In the genomic region with DNA sequence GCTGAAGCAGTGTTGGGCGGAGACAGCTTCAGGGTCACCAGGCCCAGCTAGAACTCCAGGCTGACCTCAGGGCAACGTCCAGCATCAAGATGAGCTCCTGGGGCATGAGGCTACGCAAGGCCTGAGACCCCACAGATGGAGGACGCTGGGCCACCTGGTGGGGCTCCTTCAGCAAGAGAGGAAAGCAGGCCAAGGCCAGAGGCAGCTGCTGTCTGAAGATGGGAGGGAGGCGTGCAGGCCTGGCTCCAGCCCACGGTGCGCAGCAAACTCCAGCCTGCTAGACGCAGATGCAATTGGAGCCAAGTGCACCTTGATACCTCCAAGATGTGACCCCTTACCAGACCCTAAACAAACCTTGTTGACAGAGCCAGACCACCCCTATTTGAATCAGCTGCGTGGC, we compare ENCODE assay signal across 21 cellular contexts.
"Had no signal": no experiment of that assay in that cellular context is flagged by ENCODE, and none has a peak within 500 bp of the region (broad histone marks: within the 10 kb centered on the region; RNA-seq: fewer than 3 reads in every experiment).

No MANE protein-coding gene starts in this region.

- H3K4me1 ChIP-seq: pancreas had no signal

- H3K27ac ChIP-seq: testis had no signal

- H3K4me3 ChIP-seq: left lung, pancreas, stomach, testis had no signal

- FAIRE-seq: astrocyte, pancreas, TTC549 had no signal

- H3K27me3 Mint-ChIP-seq: activated naive CD8-positive, alpha-beta T cell; activated T-cell treated with anti-CD3 and anti-CD28 coated beads, Interleukin-2, amount 50 U/mL, for 24 hours; natural killer cell treated with Interleukin-12 subunit alpha and Interleukin-12 subunit beta and Interleukin-15 and Interleukin-18, amount 100 ng/mL, for 72 hours; stimulated activated memory B cell treated with anti-CD40 and anti-IgM and Interleukin-4, amounts not matched to agents 10 μg/mL and 1 μg/mL and 100 μg/mL, for 72 hours; T-cell had no signal

- H3K9me3 Mint-ChIP-seq: activated T-cell treated with anti-CD3 and anti-CD28 coated beads, Interleukin-2, amount 50 U/mL, for 24 hours; activated T-helper 2 cell treated with anti-CD3 and anti-CD28 coated beads, Interferon-gamma antibody, Interleukin-2, Interleukin-4, amounts not matched to agents 10 μg/mL and 5 μg/mL and 100 μg/mL, durations not matched to agents 14 hours and 24 hours and 36 hours; natural killer cell treated with Interleukin-12 subunit alpha and Interleukin-12 subunit beta and Interleukin-15 and Interleukin-18, amount 100 ng/mL, for 72 hours; stimulated activated memory B cell treated with anti-CD40 and anti-IgM and Interleukin-4, amounts not matched to agents 10 μg/mL and 1 μg/mL and 100 μg/mL, for 72 hours; T-cell; T-helper 2 cell treated with Interferon-gamma antibody and Interleukin-4, amounts not matched to agents 5 μg/mL and 100 μg/mL, for 36 hours had no signal

- DNase-seq: activated naive CD4-positive, alpha-beta T cell; activated T-cell treated with anti-CD3 and anti-CD28 coated beads, Interleukin-2, amount 50 U/mL, for 24 hours; central memory CD4-positive, alpha-beta T cell; effector memory CD4-positive, alpha-beta T cell; foreskin melanocyte; kidney glomerular epithelial cell; mammary epithelial cell; pancreas; stimulated activated CD4-positive, alpha-beta T cell treated with anti-CD3 and anti-CD28 coated beads, Interleukin-2, amount 100 ng/mL, for 24 hours; stomach; T-cell; testis had no signal

- H3K9me3 ChIP-seq: left lung, pancreas, stomach, testis had no signal

- H3K27me3 ChIP-seq: left lung, pancreas, stomach, testis had no signal

- H3K4me3 Mint-ChIP-seq: activated naive CD8-positive, alpha-beta T cell; activated T-cell treated with anti-CD3 and anti-CD28 coated beads, Interleukin-2, amount 50 U/mL, for 24 hours; natural killer cell treated with Interleukin-12 subunit alpha and Interleukin-12 subunit beta and Interleukin-15 and Interleukin-18, amount 100 ng/mL, for 72 hours; stimulated activated memory B cell treated with anti-CD40 and anti-IgM and Interleukin-4, amounts not matched to agents 10 μg/mL and 1 μg/mL and 100 μg/mL, for 72 hours; T-cell; T-helper 2 cell treated with Interferon-gamma antibody and Interleukin-4, amounts not matched to agents 5 μg/mL and 100 μg/mL, for 36 hours had no signal

- H3K36me3 Mint-ChIP-seq: activated naive CD8-positive, alpha-beta T cell; natural killer cell treated with Interleukin-12 subunit alpha and Interleukin-12 subunit beta and Interleukin-15 and Interleukin-18, amount 100 ng/mL, for 72 hours; stimulated activated memory B cell treated with anti-CD40 and anti-IgM and Interleukin-4, amounts not matched to agents 10 μg/mL and 1 μg/mL and 100 μg/mL, for 72 hours; T-cell had no signal

- H3K36me3 ChIP-seq: left lung, pancreas, stomach had no signal

- ATAC-seq: esophagus mucosa; stimulated activated memory B cell treated with anti-CD40 and anti-IgM and Interleukin-4, amounts not matched to agents 10 μg/mL and 1 μg/mL and 100 μg/mL, for 72 hours; T-cell had no signal

- H3K27ac Mint-ChIP-seq: activated naive CD8-positive, alpha-beta T cell; activated T-cell treated with anti-CD3 and anti-CD28 coated beads, Interleukin-2, amount 50 U/mL, for 24 hours; activated T-helper 2 cell treated with anti-CD3 and anti-CD28 coated beads, Interferon-gamma antibody, Interleukin-2, Interleukin-4, amounts not matched to agents 10 μg/mL and 5 μg/mL and 100 μg/mL, durations not matched to agents 14 hours and 24 hours and 36 hours; natural killer cell treated with Interleukin-12 subunit alpha and Interleukin-12 subunit beta and Interleukin-15 and Interleukin-18, amount 100 ng/mL, for 72 hours; stimulated activated memory B cell treated with anti-CD40 and anti-IgM and Interleukin-4, amounts not matched to agents 10 μg/mL and 1 μg/mL and 100 μg/mL, for 72 hours; T-cell; T-helper 2 cell treated with Interferon-gamma antibody and Interleukin-4, amounts not matched to agents 5 μg/mL and 100 μg/mL, for 36 hours had no signal
